In the genomic region with DNA sequence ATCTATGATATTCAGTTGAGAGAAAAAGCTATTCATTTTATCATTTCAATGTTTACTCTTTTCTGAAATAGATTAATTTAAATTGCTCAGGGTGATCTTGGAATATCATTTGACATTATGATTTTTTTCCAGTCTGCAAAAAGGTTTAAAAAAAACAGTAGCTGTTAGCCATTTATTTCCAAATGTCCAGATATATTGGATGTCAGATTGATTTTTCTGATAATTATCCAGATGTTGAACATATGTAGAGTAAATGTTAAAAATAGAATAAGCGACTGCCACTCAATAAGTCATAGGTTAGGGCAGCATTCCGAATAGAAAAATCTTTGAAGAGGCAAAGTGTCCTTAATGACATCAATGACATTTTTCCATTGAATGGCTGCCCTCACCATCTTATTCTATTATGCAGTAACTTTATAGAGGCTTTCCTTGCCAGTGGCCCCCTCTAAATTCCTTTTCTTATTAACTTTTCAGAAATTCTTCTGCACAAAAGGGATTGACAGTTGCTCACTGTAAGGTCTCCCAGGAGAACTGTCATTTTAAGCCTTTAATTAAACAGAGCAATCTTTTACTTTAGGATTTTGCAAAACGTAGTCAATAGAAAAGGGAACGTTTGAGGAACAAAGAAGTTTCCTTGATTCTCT, we compare ENCODE assay signal across 2 cellular contexts.
TF ChIP-seq lines count a peak whose summit lies in the region.

No MANE protein-coding gene starts in this region.

TF ChIP-seq in SK-N-SH treated with all-trans-retinoic acid at 6 μM for 48 hours, 23 proteins besides CTCF, POLR2A, EP300 and RAD21:
- TF ChIP-seq ZFP3 (CRISPR knock-in tag; IDR thresholded peaks at IDR 0.05) (no peak), TCF4 (CRISPR knock-in tag; IDR thresholded peaks at IDR 0.05; ENCODE audit: borderline replicate concordance) (peak; percentile 42; the same call in 1 of the 2 replicates), PPARA (CRISPR knock-in tag; IDR thresholded peaks at IDR 0.05; ENCODE audit: borderline replicate concordance) (no peak)

TF ChIP-seq in WTC11, 78 proteins besides CTCF, POLR2A, EP300 and RAD21:
- TF ChIP-seq, protein P1, sequence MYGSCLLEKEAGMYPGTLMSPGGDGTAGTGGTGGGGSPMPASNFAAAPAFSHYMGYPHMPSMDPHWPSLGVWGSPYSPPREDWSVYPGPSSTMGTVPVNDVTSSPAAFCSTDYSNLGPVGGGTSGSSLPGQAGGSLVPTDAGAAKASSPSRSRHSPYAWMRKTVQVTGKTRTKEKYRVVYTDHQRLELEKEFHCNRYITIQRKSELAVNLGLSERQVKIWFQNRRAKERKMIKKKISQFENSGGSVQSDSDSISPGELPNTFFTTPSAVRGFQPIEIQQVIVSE (CRISPR knock-in tag; IDR thresholded peaks at IDR 0.05; ENCODE audit: borderline replicate concordance): no peak
- TF ChIP-seq, protein P2, sequence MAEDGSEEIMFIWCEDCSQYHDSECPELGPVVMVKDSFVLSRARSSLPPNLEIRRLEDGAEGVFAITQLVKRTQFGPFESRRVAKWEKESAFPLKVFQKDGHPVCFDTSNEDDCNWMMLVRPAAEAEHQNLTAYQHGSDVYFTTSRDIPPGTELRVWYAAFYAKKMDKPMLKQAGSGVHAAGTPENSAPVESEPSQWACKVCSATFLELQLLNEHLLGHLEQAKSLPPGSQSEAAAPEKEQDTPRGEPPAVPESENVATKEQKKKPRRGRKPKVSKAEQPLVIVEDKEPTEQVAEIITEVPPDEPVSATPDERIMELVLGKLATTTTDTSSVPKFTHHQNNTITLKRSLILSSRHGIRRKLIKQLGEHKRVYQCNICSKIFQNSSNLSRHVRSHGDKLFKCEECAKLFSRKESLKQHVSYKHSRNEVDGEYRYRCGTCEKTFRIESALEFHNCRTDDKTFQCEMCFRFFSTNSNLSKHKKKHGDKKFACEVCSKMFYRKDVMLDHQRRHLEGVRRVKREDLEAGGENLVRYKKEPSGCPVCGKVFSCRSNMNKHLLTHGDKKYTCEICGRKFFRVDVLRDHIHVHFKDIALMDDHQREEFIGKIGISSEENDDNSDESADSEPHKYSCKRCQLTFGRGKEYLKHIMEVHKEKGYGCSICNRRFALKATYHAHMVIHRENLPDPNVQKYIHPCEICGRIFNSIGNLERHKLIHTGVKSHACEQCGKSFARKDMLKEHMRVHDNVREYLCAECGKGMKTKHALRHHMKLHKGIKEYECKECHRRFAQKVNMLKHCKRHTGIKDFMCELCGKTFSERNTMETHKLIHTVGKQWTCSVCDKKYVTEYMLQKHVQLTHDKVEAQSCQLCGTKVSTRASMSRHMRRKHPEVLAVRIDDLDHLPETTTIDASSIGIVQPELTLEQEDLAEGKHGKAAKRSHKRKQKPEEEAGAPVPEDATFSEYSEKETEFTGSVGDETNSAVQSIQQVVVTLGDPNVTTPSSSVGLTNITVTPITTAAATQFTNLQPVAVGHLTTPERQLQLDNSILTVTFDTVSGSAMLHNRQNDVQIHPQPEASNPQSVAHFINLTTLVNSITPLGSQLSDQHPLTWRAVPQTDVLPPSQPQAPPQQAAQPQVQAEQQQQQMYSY (CRISPR knock-in tag; IDR thresholded peaks at IDR 0.05): no peak
- no peak for TF ChIP-seq CREM (CRISPR knock-in tag; IDR thresholded peaks at IDR 0.05)
- TF ChIP-seq, protein P3, sequence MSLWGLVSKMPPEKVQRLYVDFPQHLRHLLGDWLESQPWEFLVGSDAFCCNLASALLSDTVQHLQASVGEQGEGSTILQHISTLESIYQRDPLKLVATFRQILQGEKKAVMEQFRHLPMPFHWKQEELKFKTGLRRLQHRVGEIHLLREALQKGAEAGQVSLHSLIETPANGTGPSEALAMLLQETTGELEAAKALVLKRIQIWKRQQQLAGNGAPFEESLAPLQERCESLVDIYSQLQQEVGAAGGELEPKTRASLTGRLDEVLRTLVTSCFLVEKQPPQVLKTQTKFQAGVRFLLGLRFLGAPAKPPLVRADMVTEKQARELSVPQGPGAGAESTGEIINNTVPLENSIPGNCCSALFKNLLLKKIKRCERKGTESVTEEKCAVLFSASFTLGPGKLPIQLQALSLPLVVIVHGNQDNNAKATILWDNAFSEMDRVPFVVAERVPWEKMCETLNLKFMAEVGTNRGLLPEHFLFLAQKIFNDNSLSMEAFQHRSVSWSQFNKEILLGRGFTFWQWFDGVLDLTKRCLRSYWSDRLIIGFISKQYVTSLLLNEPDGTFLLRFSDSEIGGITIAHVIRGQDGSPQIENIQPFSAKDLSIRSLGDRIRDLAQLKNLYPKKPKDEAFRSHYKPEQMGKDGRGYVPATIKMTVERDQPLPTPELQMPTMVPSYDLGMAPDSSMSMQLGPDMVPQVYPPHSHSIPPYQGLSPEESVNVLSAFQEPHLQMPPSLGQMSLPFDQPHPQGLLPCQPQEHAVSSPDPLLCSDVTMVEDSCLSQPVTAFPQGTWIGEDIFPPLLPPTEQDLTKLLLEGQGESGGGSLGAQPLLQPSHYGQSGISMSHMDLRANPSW (CRISPR knock-in tag; conservative IDR thresholded peaks at IDR 0.05; ENCODE audit: low read depth): no peak
- TF ChIP-seq NFE2L1 (CRISPR knock-in tag; IDR thresholded peaks at IDR 0.05): no peak
- no peak for TF ChIP-seq TEAD1 (CRISPR knock-in tag; IDR thresholded peaks at IDR 0.05)
- no peak for TF ChIP-seq PRRX2 (CRISPR knock-in tag; IDR thresholded peaks at IDR 0.05)
